ENCODE assay signal across 1 cellular context in genomic region chr3:10459954-10460754, GRCh38.
TF ChIP-seq lines count a peak whose summit lies in the region.

No MANE protein-coding gene starts in this region.

TF ChIP-seq in A549, 52 proteins besides CTCF, POLR2A, EP300 and RAD21 (continued from another document):
- TF ChIP-seq ATOH8 (CRISPR knock-in tag; IDR thresholded peaks at IDR 0.05; ENCODE audit: low read depth), result peak; percentile 71; the same call in 1 of the 2 replicates
- TF ChIP-seq ZSCAN20 (CRISPR knock-in tag; IDR thresholded peaks at IDR 0.05), result peak; percentile 85
- peak; percentile 95 for TF ChIP-seq REST (IDR thresholded peaks at IDR 0.05)
- peak; percentile 71; the same call in 1 of the 2 replicates for TF ChIP-seq EHF (CRISPR knock-in tag; IDR thresholded peaks at IDR 0.05)
- no peak for TF ChIP-seq TP53 (CRISPR knock-in tag; IDR thresholded peaks at IDR 0.05)
